20 cellular contexts compared by ENCODE assay signal in the genomic region with DNA sequence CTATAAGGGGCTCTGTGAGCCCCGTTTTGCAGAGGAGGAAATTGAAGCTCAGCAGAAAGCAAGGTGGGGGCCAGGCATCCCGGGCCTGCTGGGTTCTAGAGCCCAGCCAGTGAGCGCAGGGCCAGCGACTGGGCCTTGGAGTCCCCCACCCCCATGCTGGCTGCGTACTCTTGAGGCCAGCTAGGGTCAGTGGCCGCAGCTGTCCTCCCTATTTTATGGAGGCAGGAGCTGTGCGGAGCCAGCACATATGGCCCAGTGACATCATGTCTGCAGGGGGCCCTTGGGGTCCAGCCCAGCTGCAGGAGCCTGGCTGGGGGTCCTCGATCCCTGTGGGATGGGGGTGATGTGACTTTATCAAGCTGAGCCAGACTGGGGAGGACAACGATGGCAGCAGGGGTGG.
"Had no signal": no experiment of that assay in that cellular context is flagged by ENCODE, and none has a peak within 500 bp of the region (broad histone marks: within the 10 kb centered on the region; RNA-seq: fewer than 3 reads in every experiment).

No MANE protein-coding gene starts in this region.

- H3K36me3 ChIP-seq: esophagus squamous epithelium, prostate gland, suprapubic skin, vagina had no signal

- H3K27me3 ChIP-seq: vagina had no signal

- H3K4me3 ChIP-seq: coronary artery, esophagus squamous epithelium, mucosa of descending colon, prostate gland, suprapubic skin, vagina had no signal

- H3K9me3 ChIP-seq: esophagus squamous epithelium, mucosa of descending colon, prostate gland, suprapubic skin, vagina had no signal

- H3K4me1 ChIP-seq: prostate gland had no signal

- DNase-seq: dermis blood vessel endothelial cell; effector memory CD4-positive, alpha-beta T cell; esophagus squamous epithelium; hypothalamus; immature natural killer cell; islet precursor cell; kidney glomerular epithelial cell; left colon; mucosa of descending colon; naive B cell; small intestine; stimulated activated CD4-positive, alpha-beta T cell treated with anti-CD3 and anti-CD28 coated beads, Interleukin-15, amount 100 ng/mL, for 24 hours; stimulated activated CD4-positive, alpha-beta T cell treated with anti-CD3 and anti-CD28 coated beads, Interleukin-2, amount 100 ng/mL, for 48 hours; stimulated activated naive B cell treated with anti-CD40 and anti-IgM and Interleukin-4, amounts not matched to agents 10 μg/mL and 1 μg/mL and 100 μg/mL, for 72 hours; stimulated activated naive CD8-positive, alpha-beta T cell treated with anti-CD3 and anti-CD28 coated beads, Interleukin-15, amount 100 ng/mL, for 72 hours; trophoblast cell had no signal

- H3K27ac ChIP-seq: coronary artery, prostate gland, suprapubic skin, vagina had no signal
